Comparison of ENCODE assay signal across 1 cellular context in the genomic region with DNA sequence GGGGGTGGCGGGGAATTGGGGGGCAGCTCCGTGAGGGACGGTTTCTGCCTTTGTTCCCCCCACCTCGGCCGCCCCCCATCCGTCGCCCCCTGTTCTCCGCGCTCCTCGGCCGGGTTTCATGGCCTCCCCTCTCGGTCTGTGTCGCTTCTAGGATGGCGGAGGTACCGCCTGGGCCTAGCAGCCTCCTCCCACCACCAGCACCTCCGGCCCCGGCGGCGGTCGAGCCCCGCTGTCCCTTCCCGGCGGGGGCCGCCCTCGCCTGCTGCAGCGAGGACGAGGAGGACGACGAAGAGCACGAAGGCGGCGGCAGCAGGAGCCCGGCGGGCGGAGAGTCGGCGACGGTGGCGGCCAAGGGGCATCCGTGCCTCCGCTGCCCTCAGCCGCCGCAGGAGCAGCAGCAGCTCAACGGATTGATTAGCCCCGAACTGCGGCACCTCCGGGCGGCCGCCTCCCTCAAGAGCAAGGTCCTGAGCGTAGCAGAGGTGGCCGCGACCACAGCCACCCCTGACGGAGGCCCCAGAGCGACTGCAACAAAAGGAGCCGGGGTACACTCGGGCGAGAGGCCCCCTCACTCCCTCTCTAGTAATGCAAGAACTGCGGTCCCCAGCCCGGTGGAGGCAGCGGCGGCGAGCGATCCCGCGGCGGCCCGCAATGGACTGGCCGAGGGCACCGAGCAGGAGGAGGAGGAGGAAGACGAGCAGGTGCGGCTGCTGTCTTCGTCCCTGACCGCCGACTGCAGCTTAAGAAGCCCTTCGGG.
TF ChIP-seq lines count a peak whose summit lies in the region.

No MANE protein-coding gene starts in this region.

TF ChIP-seq in HepG2, 621 proteins besides CTCF, POLR2A, EP300 and RAD21 (continued from another document and continues in another):
- TF ChIP-seq, protein P1, sequence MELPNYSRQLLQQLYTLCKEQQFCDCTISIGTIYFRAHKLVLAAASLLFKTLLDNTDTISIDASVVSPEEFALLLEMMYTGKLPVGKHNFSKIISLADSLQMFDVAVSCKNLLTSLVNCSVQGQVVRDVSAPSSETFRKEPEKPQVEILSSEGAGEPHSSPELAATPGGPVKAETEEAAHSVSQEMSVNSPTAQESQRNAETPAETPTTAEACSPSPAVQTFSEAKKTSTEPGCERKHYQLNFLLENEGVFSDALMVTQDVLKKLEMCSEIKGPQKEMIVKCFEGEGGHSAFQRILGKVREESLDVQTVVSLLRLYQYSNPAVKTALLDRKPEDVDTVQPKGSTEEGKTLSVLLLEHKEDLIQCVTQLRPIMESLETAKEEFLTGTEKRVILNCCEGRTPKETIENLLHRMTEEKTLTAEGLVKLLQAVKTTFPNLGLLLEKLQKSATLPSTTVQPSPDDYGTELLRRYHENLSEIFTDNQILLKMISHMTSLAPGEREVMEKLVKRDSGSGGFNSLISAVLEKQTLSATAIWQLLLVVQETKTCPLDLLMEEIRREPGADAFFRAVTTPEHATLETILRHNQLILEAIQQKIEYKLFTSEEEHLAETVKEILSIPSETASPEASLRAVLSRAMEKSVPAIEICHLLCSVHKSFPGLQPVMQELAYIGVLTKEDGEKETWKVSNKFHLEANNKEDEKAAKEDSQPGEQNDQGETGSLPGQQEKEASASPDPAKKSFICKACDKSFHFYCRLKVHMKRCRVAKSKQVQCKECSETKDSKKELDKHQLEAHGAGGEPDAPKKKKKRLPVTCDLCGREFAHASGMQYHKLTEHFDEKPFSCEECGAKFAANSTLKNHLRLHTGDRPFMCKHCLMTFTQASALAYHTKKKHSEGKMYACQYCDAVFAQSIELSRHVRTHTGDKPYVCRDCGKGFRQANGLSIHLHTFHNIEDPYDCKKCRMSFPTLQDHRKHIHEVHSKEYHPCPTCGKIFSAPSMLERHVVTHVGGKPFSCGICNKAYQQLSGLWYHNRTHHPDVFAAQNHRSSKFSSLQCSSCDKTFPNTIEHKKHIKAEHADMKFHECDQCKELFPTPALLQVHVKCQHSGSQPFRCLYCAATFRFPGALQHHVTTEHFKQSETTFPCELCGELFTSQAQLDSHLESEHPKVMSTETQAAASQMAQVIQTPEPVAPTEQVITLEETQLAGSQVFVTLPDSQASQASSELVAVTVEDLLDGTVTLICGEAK (IDR thresholded peaks at IDR 0.05): no peak
- TF ChIP-seq, protein P1 (CRISPR knock-in tag; IDR thresholded peaks at IDR 0.05): no peak; the same call in 1 of the 2 replicates
- TF ChIP-seq ZKSCAN5 (CRISPR knock-in tag; IDR thresholded peaks at IDR 0.05) (no peak), BCL6 (CRISPR knock-in tag; IDR thresholded peaks at IDR 0.05) (no peak), ZNF33B (CRISPR knock-in tag; IDR thresholded peaks at IDR 0.05) (no peak), ZNF501 (CRISPR knock-in tag; IDR thresholded peaks at IDR 0.05) (peak; percentile 25; the same call in 1 of the 2 replicates), SP1 (IDR thresholded peaks at IDR 0.05) (no peak), SP1 (CRISPR knock-in tag; IDR thresholded peaks at IDR 0.05) (no peak), SP4 (CRISPR knock-in tag; IDR thresholded peaks at IDR 0.05) (no peak; the same call in 1 of the 2 replicates), XRCC5 (optimal IDR thresholded peaks at IDR 0.05; ENCODE audit: low read length) (peak; percentile 38), ELF1 (CRISPR knock-in tag; IDR thresholded peaks at IDR 0.05) (no peak), ZNF709 (CRISPR knock-in tag; IDR thresholded peaks at IDR 0.05) (no peak; the same call in 1 of the 2 replicates), NFKB2 (CRISPR knock-in tag; IDR thresholded peaks at IDR 0.05; ENCODE audit: borderline replicate concordance) (0 out of 2 replicates have a peak, but pooled peaks have one; percentile 20), ZNF484 (CRISPR knock-in tag; IDR thresholded peaks at IDR 0.05; ENCODE audit: borderline replicate concordance, low read depth) (no peak), ZFP82 (CRISPR knock-in tag; IDR thresholded peaks at IDR 0.05; ENCODE audit: borderline replicate concordance) (no peak), FOXO1 (CRISPR knock-in tag; IDR thresholded peaks at IDR 0.05) (no peak), ZNF782 (CRISPR knock-in tag; IDR thresholded peaks at IDR 0.05; ENCODE audit: borderline replicate concordance) (no peak), RBAK (CRISPR knock-in tag; IDR thresholded peaks at IDR 0.05) (no peak), ZSCAN22 (CRISPR knock-in tag; IDR thresholded peaks at IDR 0.05) (peak; percentile 99), HNF4G (IDR thresholded peaks at IDR 0.05; ENCODE audit: borderline replicate concordance, low read depth, low read length) (no peak), HNF4G (CRISPR knock-in tag; IDR thresholded peaks at IDR 0.05; ENCODE audit: borderline replicate concordance, low read depth) (no peak), PCBP2 (optimal IDR thresholded peaks at IDR 0.05; ENCODE audit: low read depth, low read length, poor library complexity, severe bottlenecking) (no peak), HOXD1 (CRISPR knock-in tag; IDR thresholded peaks at IDR 0.05) (no peak), POGZ (CRISPR knock-in tag; IDR thresholded peaks at IDR 0.05) (no peak), HNRNPUL1 (IDR thresholded peaks at IDR 0.05; ENCODE audit: low read depth, low read length) (no peak), ZNF530 (CRISPR knock-in tag; IDR thresholded peaks at IDR 0.05; ENCODE audit: low read depth) (0 out of 2 replicates have a peak, but pooled peaks have one; percentile 49), GZF1 (CRISPR knock-in tag; IDR thresholded peaks at IDR 0.05) (no peak), RARA (CRISPR knock-in tag; IDR thresholded peaks at IDR 0.05) (no peak), POLR2AphosphoS2 (IDR thresholded peaks at IDR 0.05; ENCODE audit: low read depth, low read length) (no peak), ZNF160 (CRISPR knock-in tag; IDR thresholded peaks at IDR 0.05) (no peak), DR1 (CRISPR knock-in tag; IDR thresholded peaks at IDR 0.05) (no peak), ZNF563 (CRISPR knock-in tag; IDR thresholded peaks at IDR 0.05) (no peak; the same call in 1 of the 2 replicates), ERF (CRISPR knock-in tag; IDR thresholded peaks at IDR 0.05) (no peak)
- TF ChIP-seq, protein P2, sequence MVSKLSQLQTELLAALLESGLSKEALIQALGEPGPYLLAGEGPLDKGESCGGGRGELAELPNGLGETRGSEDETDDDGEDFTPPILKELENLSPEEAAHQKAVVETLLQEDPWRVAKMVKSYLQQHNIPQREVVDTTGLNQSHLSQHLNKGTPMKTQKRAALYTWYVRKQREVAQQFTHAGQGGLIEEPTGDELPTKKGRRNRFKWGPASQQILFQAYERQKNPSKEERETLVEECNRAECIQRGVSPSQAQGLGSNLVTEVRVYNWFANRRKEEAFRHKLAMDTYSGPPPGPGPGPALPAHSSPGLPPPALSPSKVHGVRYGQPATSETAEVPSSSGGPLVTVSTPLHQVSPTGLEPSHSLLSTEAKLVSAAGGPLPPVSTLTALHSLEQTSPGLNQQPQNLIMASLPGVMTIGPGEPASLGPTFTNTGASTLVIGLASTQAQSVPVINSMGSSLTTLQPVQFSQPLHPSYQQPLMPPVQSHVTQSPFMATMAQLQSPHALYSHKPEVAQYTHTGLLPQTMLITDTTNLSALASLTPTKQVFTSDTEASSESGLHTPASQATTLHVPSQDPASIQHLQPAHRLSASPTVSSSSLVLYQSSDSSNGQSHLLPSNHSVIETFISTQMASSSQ (IDR thresholded peaks at IDR 0.05; ENCODE audit: low read depth): no peak
- TF ChIP-seq, protein P2 (CRISPR knock-in tag; IDR thresholded peaks at IDR 0.05; ENCODE audit: borderline replicate concordance): no peak
- TF ChIP-seq, protein P3, sequence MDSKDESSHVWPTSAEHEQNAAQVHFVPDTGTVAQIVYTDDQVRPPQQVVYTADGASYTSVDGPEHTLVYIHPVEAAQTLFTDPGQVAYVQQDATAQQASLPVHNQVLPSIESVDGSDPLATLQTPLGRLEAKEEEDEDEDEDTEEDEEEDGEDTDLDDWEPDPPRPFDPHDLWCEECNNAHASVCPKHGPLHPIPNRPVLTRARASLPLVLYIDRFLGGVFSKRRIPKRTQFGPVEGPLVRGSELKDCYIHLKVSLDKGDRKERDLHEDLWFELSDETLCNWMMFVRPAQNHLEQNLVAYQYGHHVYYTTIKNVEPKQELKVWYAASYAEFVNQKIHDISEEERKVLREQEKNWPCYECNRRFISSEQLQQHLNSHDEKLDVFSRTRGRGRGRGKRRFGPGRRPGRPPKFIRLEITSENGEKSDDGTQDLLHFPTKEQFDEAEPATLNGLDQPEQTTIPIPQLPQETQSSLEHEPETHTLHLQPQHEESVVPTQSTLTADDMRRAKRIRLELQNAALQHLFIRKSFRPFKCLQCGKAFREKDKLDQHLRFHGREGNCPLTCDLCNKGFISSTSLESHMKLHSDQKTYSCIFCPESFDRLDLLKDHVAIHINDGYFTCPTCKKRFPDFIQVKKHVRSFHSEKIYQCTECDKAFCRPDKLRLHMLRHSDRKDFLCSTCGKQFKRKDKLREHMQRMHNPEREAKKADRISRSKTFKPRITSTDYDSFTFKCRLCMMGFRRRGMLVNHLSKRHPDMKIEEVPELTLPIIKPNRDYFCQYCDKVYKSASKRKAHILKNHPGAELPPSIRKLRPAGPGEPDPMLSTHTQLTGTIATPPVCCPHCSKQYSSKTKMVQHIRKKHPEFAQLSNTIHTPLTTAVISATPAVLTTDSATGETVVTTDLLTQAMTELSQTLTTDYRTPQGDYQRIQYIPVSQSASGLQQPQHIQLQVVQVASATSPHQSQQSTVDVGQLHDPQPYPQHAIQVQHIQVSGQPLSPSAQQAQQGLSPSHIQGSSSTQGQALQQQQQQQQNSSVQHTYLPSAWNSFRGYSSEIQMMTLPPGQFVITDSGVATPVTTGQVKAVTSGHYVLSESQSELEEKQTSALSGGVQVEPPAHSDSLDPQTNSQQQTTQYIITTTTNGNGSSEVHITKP (CRISPR knock-in tag; IDR thresholded peaks at IDR 0.05; ENCODE audit: low read depth): no peak
- TF ChIP-seq, protein P4, sequence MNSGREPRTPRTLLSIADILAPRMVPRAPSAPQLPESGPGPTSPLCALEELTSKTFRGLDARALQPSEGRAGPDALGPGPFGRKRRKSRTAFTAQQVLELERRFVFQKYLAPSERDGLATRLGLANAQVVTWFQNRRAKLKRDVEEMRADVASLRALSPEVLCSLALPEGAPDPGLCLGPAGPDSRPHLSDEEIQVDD (CRISPR knock-in tag; IDR thresholded peaks at IDR 0.05; ENCODE audit: borderline replicate concordance): no peak
- TF ChIP-seq, protein P5, sequence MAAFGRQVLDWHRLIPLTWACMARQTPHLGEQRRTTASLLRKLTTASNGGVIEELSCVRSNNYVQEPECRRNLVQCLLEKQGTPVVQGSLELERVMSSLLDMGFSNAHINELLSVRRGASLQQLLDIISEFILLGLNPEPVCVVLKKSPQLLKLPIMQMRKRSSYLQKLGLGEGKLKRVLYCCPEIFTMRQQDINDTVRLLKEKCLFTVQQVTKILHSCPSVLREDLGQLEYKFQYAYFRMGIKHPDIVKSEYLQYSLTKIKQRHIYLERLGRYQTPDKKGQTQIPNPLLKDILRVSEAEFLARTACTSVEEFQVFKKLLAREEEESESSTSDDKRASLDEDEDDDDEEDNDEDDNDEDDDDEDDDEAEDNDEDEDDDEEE (CRISPR knock-in tag; IDR thresholded peaks at IDR 0.05): no peak
- TF ChIP-seq, protein P6, sequence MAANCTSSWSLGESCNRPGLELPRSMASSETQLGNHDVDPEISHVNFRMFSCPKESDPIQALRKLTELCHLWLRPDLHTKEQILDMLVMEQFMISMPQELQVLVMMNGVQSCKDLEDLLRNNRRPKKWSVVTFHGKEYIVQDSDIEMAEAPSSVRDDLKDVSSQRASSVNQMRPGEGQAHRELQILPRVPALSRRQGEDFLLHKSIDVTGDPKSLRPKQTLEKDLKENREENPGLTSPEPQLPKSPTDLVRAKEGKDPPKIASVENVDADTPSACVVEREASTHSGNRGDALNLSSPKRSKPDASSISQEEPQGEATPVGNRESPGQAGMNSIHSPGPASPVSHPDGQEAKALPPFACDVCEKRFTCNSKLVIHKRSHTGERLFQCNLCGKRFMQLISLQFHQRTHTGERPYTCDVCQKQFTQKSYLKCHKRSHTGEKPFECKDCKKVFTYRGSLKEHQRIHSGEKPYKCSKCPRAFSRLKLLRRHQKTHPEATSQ (CRISPR knock-in tag; IDR thresholded peaks at IDR 0.05; ENCODE audit: borderline replicate concordance): no peak
- TF ChIP-seq, protein P7, sequence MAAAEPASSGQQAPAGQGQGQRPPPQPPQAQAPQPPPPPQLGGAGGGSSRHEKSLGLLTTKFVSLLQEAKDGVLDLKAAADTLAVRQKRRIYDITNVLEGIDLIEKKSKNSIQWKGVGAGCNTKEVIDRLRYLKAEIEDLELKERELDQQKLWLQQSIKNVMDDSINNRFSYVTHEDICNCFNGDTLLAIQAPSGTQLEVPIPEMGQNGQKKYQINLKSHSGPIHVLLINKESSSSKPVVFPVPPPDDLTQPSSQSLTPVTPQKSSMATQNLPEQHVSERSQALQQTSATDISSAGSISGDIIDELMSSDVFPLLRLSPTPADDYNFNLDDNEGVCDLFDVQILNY (CRISPR knock-in tag; conservative IDR thresholded peaks at IDR 0.05): no peak
